In the genomic region with DNA sequence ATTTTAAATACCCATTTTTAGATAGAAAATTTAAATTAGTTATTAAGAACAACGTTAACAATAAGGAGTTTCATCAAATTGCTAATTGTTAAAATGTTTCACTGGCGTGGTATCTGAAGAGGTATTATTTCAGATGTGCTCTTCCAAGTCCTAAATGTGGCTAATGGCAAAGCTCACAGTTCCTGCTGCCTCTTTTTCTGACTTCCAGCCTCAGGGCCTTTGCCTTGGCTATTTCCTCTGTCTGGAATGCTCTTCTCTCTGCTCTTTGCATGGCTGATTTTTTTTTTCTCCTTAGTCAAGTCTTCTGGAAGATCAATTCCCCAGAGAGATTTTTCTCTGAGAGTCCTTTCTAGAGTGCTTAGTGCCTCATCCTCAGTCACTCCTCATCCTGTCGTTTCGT, we compare ENCODE assay signal across 20 cellular contexts.
"Had no signal": no experiment of that assay in that cellular context is flagged by ENCODE, and none has a peak within 500 bp of the region (broad histone marks: within the 10 kb centered on the region; RNA-seq: fewer than 3 reads in every experiment).

No MANE protein-coding gene starts in this region.

- H3K36me3 Mint-ChIP-seq: immature natural killer cell; natural killer cell; stimulated activated naive B cell treated with anti-CD40 and anti-IgM and Interleukin-4, amounts not matched to agents 10 μg/mL and 1 μg/mL and 100 μg/mL, for 72 hours; T-cell had no signal

- H3K9me3 Mint-ChIP-seq: immature natural killer cell, natural killer cell, T-cell had no signal

- ATAC-seq: esophagus mucosa; lower lobe of right lung; natural killer cell; stimulated activated naive B cell treated with anti-CD40 and anti-IgM and Interleukin-4, amounts not matched to agents 10 μg/mL and 1 μg/mL and 100 μg/mL, for 72 hours; T-cell had no signal

- H3K36me3 ChIP-seq: ascending aorta, heart right ventricle, lower lobe of right lung, neutrophil, sigmoid colon, tibial artery had no signal

- H3K27me3 Mint-ChIP-seq: activated CD4-positive, alpha-beta T cell treated with anti-CD3 and anti-CD28 coated beads, Interleukin-2, amount 10 ng/mL, durations not matched to agents 7 days and 5 days had no signal

- H3K27ac Mint-ChIP-seq: activated CD4-positive, alpha-beta T cell treated with anti-CD3 and anti-CD28 coated beads, Interleukin-2, amount 10 ng/mL, durations not matched to agents 7 days and 5 days; immature natural killer cell; natural killer cell; stimulated activated naive B cell treated with anti-CD40 and anti-IgM and Interleukin-4, amounts not matched to agents 10 μg/mL and 1 μg/mL and 100 μg/mL, for 72 hours had no signal

- H3K27ac ChIP-seq: ascending aorta, lower lobe of right lung, neutrophil, tibial artery had no signal

- H3K4me1 Mint-ChIP-seq: immature natural killer cell, natural killer cell had no signal

- DNase-seq: activated CD4-positive, alpha-beta T cell treated with anti-CD3 and anti-CD28 coated beads, Interleukin-2, amount 10 ng/mL, durations not matched to agents 7 days and 5 days; activated CD8-positive, alpha-beta memory T cell treated with anti-CD3 and anti-CD28 coated beads, Interleukin-2, amount 50 U/mL, for 4 hours; activated effector memory CD4-positive, alpha-beta T cell treated with Interleukin-2 at 50 U/mL for 16 hours; activated naive CD4-positive, alpha-beta T cell treated with anti-CD3 and anti-CD28 coated beads, Interleukin-2, amount 50 U/mL, for 16 hours; activated T-cell treated with anti-CD3 and anti-CD28 coated beads, Interleukin-2, amount 50 U/mL, for 48 hours; cortex of kidney; effector CD4-positive, alpha-beta T cell; heart right ventricle; immature natural killer cell; kidney glomerular epithelial cell; lower lobe of right lung; natural killer cell; sigmoid colon; stimulated activated naive B cell treated with anti-CD40 and anti-IgM and Interleukin-4, amounts not matched to agents 10 μg/mL and 1 μg/mL and 100 μg/mL, for 72 hours; T-cell; T-helper 9 cell; tibial artery had no signal

- H3K9me3 ChIP-seq: ascending aorta, heart right ventricle, lower lobe of right lung, neutrophil, sigmoid colon, tibial artery had no signal

- H3K4me3 Mint-ChIP-seq: activated CD4-positive, alpha-beta T cell treated with anti-CD3 and anti-CD28 coated beads, Interleukin-2, amount 10 ng/mL, durations not matched to agents 7 days and 5 days; immature natural killer cell; natural killer cell; stimulated activated naive B cell treated with anti-CD40 and anti-IgM and Interleukin-4, amounts not matched to agents 10 μg/mL and 1 μg/mL and 100 μg/mL, for 72 hours had no signal

- H3K27me3 ChIP-seq: ascending aorta, heart right ventricle, neutrophil, sigmoid colon, tibial artery had no signal

- H3K4me3 ChIP-seq: ascending aorta, heart right ventricle, lower lobe of right lung, sigmoid colon, tibial artery had no signal
